Comparison of ENCODE assay signal across 11 cellular contexts in genomic region chr3:149553781-149554451, GRCh38.
DNase-seq lines count a peak whose midpoint lies in the region; ATAC-seq and TF ChIP-seq lines count a peak whose summit lies in the region.
"Had no signal": no experiment of that assay in that cellular context is flagged by ENCODE, and none has a peak within 500 bp of the region (broad histone marks: within the 10 kb centered on the region; RNA-seq: fewer than 3 reads in every experiment).

No MANE protein-coding gene starts in this region.

- no peak for ATAC-seq in HG02884 (IDR thresholded peaks at IDR 0.05; ENCODE audit: unreplicated experiment)
- ATAC-seq: activated CD8-positive, alpha-beta memory T cell treated with anti-CD3 and anti-CD28 coated beads, Interleukin-2, amount 10 ng/mL, durations not matched to agents 7 days and 5 days had no signal

- no peaks in the 10 kb centered on the region for H3K27me3 ChIP-seq in brain microvascular endothelial cell (replicated peaks)

- TF ChIP-seq CTCF in brain microvascular endothelial cell (IDR thresholded peaks at IDR 0.05; ENCODE audit: low read depth, low read length, missing control alignments): no peak
- TF ChIP-seq CTCF in retinal pigment epithelial cell (conservative IDR thresholded peaks at IDR 0.05; ENCODE audit: low read depth, low read length): no peak
- no peak for TF ChIP-seq CTCF in GM20000 (IDR thresholded peaks at IDR 0.05; ENCODE audit: extremely low read depth, missing control alignments)

- H3K36me3 ChIP-seq in brain microvascular endothelial cell (replicated peaks): peaks cover 5% of the 10 kb centered on the region

- H3K4me3 ChIP-seq in brain microvascular endothelial cell (ENCODE audit: low read depth, low read length): no peak overlapping the region
- H3K4me3 ChIP-seq in retinal pigment epithelial cell (ENCODE audit: low read length): no peak overlapping the region

- peak overlapping the region; percentile 46 for H3K27ac ChIP-seq in brain microvascular endothelial cell

- DNase-seq in Daoy (ENCODE audit: low read depth) (peak; percentile 62), brain microvascular endothelial cell (no peak), hippocampal formation (lab: John Stamatoyannopoulos, UW) (peak; percentile 10 to 23), retinal pigment epithelial cell (ENCODE audit: low read depth) (peak; percentile 79), GM20000 (ENCODE audit: low spot score) (no peak), HuH-7.5 (ENCODE audit: low spot score) (no peak)
- no peak for DNase-seq in stimulated activated CD4-positive, alpha-beta T cell treated with anti-CD3 and anti-CD28 coated beads, Interleukin-2, amount 100 ng/mL, for 48 hours
- DNase-seq: activated CD8-positive, alpha-beta memory T cell treated with anti-CD3 and anti-CD28 coated beads, Interleukin-2, amount 10 ng/mL, durations not matched to agents 7 days and 5 days; DMS79 treated with DMSO at 0.1 percent for 48 hours; stimulated activated CD4-positive, alpha-beta T cell treated with anti-CD3 and anti-CD28 coated beads, Interleukin-4, amount 100 ng/mL, for 4 hours had no signal

- in situ Hi-C loops in brain microvascular endothelial cell (cut with HindIII; ENCODE audit: low pct_ligation_motif_present, low sequenced_read_pairs): no loop called here

Comparison
In these comparisons a context has a peak if more than half of its experiments do, and no peak if none do; other contexts are left out.
1. DNase-seq: peak in Daoy (single experiment), hippocampal formation (2 of 2) and retinal pigment epithelial cell (single experiment); none in brain microvascular endothelial cell (single experiment), stimulated activated CD4-positive, alpha-beta T cell treated with anti-CD3 and anti-CD28 coated beads, Interleukin-2, amount 100 ng/mL, for 48 hours (0 of 2), GM20000 (single experiment) and HuH-7.5 (single experiment).